Comparison of ENCODE assay signal across 8 cellular contexts in the genomic region with DNA sequence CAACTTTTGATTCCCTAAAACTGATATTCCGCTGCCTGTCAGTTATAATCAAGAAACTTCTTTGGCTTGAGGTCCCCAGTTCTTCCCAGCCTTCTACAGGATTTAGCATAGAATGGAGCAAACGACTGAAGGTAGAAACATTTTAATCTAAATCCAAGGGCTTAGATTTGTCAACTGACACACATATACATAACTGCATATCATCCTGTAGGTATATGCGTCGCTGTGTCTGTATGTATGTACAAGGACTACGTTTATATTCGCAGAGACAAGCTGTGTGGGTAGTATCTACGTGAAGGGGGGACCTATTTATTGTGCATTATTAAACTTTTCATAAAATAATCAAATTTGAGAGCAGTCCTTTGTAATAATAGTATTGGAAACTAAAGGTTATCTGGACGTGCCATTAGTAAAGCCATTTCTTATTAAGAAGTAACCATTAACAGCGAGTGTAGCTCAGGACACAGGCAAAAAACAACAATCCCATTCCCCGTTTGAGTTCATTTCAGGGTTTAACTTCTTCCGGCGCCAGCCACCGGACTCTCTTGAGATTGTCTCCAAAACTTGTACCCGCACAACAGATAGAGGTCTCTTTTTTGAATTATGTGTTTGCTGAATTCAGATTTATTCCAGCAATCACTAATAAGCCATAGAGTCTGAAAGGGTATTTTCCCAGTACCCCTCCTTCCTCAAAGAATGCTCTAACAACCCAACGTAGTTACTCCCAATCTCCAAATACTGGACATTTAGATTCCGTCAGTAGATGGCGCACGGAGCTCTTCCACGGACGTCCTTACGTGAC.
DNase-seq lines count a peak whose midpoint lies in the region; ATAC-seq, FAIRE-seq and TF ChIP-seq lines count a peak whose summit lies in the region.

No MANE protein-coding gene starts in this region.

- peak overlapping the region; percentile 83 for H3K4me3 ChIP-seq in retinal pigment epithelial cell (ENCODE audit: low read length)

- peak; percentile 26 for ATAC-seq in GM19043 (IDR thresholded peaks at IDR 0.05; ENCODE audit: low read depth, unreplicated experiment)
- no peak for ATAC-seq in HG02870 (IDR thresholded peaks at IDR 0.05; ENCODE audit: unreplicated experiment)

- TF ChIP-seq CTCF in C4-2B (conservative IDR thresholded peaks at IDR 0.05) (peak; percentile 94), retinal pigment epithelial cell (conservative IDR thresholded peaks at IDR 0.05; ENCODE audit: low read depth, low read length) (peak; percentile 84)

- peak; percentile 73 for FAIRE-seq in RCC 7860 (lab: Jason Lieb, UNC)

- DNase-seq in RCC 7860 (ENCODE audit: low spot score): peak; percentile 54
- DNase-seq in astrocyte of the hippocampus (ENCODE audit: low read depth, low spot score): peak; percentile 88
- DNase-seq in hippocampal formation (lab: John Stamatoyannopoulos, UW): peak; percentile 30 to 87
- no peak for DNase-seq in retinal pigment epithelial cell (ENCODE audit: low read depth)

- no peak for TF ChIP-seq EP300 in Ishikawa (IDR thresholded peaks at IDR 0.05; ENCODE audit: borderline replicate concordance)

- H3K27ac ChIP-seq in C4-2B: no peak overlapping the region

- TF ChIP-seq RAD21 in Ishikawa (IDR thresholded peaks at IDR 0.05; ENCODE audit: low read depth): peak; percentile 82

TF ChIP-seq in Ishikawa, 13 proteins besides CTCF, POLR2A, EP300 and RAD21:
- TF ChIP-seq, protein P1, sequence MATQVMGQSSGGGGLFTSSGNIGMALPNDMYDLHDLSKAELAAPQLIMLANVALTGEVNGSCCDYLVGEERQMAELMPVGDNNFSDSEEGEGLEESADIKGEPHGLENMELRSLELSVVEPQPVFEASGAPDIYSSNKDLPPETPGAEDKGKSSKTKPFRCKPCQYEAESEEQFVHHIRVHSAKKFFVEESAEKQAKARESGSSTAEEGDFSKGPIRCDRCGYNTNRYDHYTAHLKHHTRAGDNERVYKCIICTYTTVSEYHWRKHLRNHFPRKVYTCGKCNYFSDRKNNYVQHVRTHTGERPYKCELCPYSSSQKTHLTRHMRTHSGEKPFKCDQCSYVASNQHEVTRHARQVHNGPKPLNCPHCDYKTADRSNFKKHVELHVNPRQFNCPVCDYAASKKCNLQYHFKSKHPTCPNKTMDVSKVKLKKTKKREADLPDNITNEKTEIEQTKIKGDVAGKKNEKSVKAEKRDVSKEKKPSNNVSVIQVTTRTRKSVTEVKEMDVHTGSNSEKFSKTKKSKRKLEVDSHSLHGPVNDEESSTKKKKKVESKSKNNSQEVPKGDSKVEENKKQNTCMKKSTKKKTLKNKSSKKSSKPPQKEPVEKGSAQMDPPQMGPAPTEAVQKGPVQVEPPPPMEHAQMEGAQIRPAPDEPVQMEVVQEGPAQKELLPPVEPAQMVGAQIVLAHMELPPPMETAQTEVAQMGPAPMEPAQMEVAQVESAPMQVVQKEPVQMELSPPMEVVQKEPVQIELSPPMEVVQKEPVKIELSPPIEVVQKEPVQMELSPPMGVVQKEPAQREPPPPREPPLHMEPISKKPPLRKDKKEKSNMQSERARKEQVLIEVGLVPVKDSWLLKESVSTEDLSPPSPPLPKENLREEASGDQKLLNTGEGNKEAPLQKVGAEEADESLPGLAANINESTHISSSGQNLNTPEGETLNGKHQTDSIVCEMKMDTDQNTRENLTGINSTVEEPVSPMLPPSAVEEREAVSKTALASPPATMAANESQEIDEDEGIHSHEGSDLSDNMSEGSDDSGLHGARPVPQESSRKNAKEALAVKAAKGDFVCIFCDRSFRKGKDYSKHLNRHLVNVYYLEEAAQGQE (IDR thresholded peaks at IDR 0.05; ENCODE audit: low read depth): no peak
- no peak for TF ChIP-seq NFIC (IDR thresholded peaks at IDR 0.05)
- TF ChIP-seq CEBPB (IDR thresholded peaks at IDR 0.05): no peak
- no peak for TF ChIP-seq FOXM1 (IDR thresholded peaks at IDR 0.05; ENCODE audit: borderline replicate concordance, low read depth)
- TF ChIP-seq CREB1 (IDR thresholded peaks at IDR 0.05; ENCODE audit: low read depth): no peak
- TF ChIP-seq ZBTB7A (IDR thresholded peaks at IDR 0.05; ENCODE audit: low read depth): no peak
- TF ChIP-seq, protein P2, sequence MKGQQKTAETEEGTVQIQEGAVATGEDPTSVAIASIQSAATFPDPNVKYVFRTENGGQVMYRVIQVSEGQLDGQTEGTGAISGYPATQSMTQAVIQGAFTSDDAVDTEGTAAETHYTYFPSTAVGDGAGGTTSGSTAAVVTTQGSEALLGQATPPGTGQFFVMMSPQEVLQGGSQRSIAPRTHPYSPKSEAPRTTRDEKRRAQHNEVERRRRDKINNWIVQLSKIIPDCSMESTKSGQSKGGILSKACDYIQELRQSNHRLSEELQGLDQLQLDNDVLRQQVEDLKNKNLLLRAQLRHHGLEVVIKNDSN (IDR thresholded peaks at IDR 0.05): no peak
- TF ChIP-seq, protein P3, sequence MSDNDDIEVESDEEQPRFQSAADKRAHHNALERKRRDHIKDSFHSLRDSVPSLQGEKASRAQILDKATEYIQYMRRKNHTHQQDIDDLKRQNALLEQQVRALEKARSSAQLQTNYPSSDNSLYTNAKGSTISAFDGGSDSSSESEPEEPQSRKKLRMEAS (IDR thresholded peaks at IDR 0.05): no peak; the same call in 1 of the 2 replicates
- TF ChIP-seq YY1 (IDR thresholded peaks at IDR 0.05; ENCODE audit: low read depth): no peak
TF ChIP-seq in Ishikawa: peak in this region for 0.
